ENCODE assay signal across 8 cellular contexts in the genomic region with DNA sequence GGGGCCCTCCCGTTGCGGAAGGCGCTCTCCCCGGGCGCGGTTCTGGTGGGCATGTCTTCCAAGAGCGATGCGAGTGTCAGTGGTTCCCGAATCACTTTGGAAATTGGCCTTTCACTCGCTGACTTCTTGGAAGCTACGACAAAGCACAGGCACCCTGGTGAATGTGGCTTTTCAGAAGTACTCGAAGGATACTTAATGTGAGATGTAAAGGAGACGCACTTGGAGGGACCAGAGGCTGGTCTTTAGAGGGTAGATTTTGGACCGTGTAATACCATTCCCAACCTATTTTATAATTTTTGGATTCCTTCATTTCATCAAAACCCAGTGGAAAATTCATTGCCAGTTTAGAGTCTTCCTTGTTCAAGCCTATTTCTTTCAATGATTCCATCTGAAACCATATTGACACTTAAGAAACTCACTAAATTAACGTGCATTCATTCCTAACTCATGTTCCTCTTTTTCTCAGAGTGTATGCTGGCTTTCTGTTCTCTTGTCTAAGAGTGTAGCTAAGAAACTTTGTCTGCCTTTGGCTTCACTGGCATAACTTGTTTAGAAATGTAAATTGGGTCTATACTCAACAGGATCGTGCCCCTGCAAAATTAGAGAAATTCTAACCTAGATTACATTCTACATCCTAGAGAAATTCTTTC. TPM values are rescaled to one million over a fixed set of nuclear protein-coding genes. Genes with fewer than 3 reads are reported as not detected.
DNase-seq lines count a peak whose midpoint lies in the region; ATAC-seq and TF ChIP-seq lines count a peak whose summit lies in the region.

No MANE protein-coding gene starts in this region.

- H3K27me3 Mint-ChIP-seq in activated CD4-positive, alpha-beta T cell treated with anti-CD3 and anti-CD28 coated beads, Interleukin-2, amount 10 ng/mL, durations not matched to agents 7 days and 5 days = peaks cover 9% of the 10 kb centered on the region

- peak overlapping the region; percentile 98 for H3K4me3 ChIP-seq in PC-9
- peak overlapping the region; percentile 68 for H3K4me3 ChIP-seq in ectodermal cell (ENCODE audit: insufficient read depth, low read depth, low read length)
- H3K4me3 ChIP-seq in mucosa of rectum (ENCODE audit: low read length in 2 of 2) = peak overlapping the region; percentile 70 to 81

- H3K27ac Mint-ChIP-seq in activated CD4-positive, alpha-beta T cell treated with anti-CD3 and anti-CD28 coated beads, Interleukin-2, amount 10 ng/mL, durations not matched to agents 7 days and 5 days = peak overlapping the region; percentile 63

- DNase-seq in activated CD4-positive, alpha-beta T cell treated with anti-CD3 and anti-CD28 coated beads, Interleukin-2, amount 10 ng/mL, durations not matched to agents 7 days and 5 days = no peak
- no peak for DNase-seq in activated CD4-positive, alpha-beta T cell treated with anti-CD3 and anti-CD28 coated beads, Interleukin-2, amount 50 U/mL, for 48 hours
- no peak for DNase-seq in PC-9
- no peak for DNase-seq in NCI-H446 (lab: John Stamatoyannopoulos, UW)

- WGBS in ectodermal cell, 2 experiments = 9 to 11% methylated on average over 15 to 16 of the region's 16 CpGs

- no peaks in the 10 kb centered on the region for H3K9me3 Mint-ChIP-seq in activated CD4-positive, alpha-beta T cell treated with anti-CD3 and anti-CD28 coated beads, Interleukin-2, amount 10 ng/mL, durations not matched to agents 7 days and 5 days

- POLR2A ChIA-PET in activated CD4-positive, alpha-beta T cell treated with anti-CD3 and anti-CD28 coated beads, Interleukin-2, amount 10 ng/mL, durations not matched to agents 7 days and 5 days (lab: Charles Lee) = no interaction called here
- POLR2A ChIA-PET in PC-9 (lab: Charles Lee; ENCODE audit: unreplicated experiment) = interaction anchor here (0.7 kb wide), 1 partner anchor 74 kb away, joined by 3 read pairs; no protein-coding TSS in a partner anchor

- no peaks in the 10 kb centered on the region for H3K79me2 ChIP-seq in PC-9 (ENCODE audit: low read depth)

- no peaks in the 10 kb centered on the region for H3K9me2 ChIP-seq in PC-9 (ENCODE audit: insufficient read depth)

- CTCF ChIA-PET in activated CD4-positive, alpha-beta T cell treated with anti-CD3 and anti-CD28 coated beads, Interleukin-2, amount 10 ng/mL, durations not matched to agents 7 days and 5 days (lab: Charles Lee) = interaction anchor here (0.7 kb wide), 1 partner anchor 1807 kb away, joined by 4 read pairs; no protein-coding TSS in a partner anchor
- CTCF ChIA-PET in PC-9 (lab: Charles Lee) = no interaction called here

- no peaks in the 10 kb centered on the region for H4K20me1 ChIP-seq in PC-9 (ENCODE audit: insufficient read depth)

- no peaks in the 10 kb centered on the region for H3F3A ChIP-seq in PC-9 (ENCODE audit: insufficient read depth, low read depth)

- H3K9me3 ChIP-seq in PC-9 (ENCODE audit: insufficient read depth, low read depth) = no peaks in the 10 kb centered on the region
- no peaks in the 10 kb centered on the region for H3K9me3 ChIP-seq in ectodermal cell (ENCODE audit: control insufficient read depth, low read length)
- no peaks in the 10 kb centered on the region for H3K9me3 ChIP-seq in mucosa of rectum (ENCODE audit: control insufficient read depth in 2 of 2, low read length in 2 of 2)

- H3K9ac ChIP-seq in mucosa of rectum (ENCODE audit: low read depth in 1 of 2, low read length in 2 of 2) = peak overlapping the region; percentile 69 to 76

- peaks cover 17% of the 10 kb centered on the region for H3K4me1 Mint-ChIP-seq in activated CD4-positive, alpha-beta T cell treated with anti-CD3 and anti-CD28 coated beads, Interleukin-2, amount 10 ng/mL, durations not matched to agents 7 days and 5 days

- H3K4me1 ChIP-seq in PC-9 (replicated peaks; ENCODE audit: insufficient read depth) = peaks cover 13% of the 10 kb centered on the region
- H3K4me1 ChIP-seq in ectodermal cell (ENCODE audit: control insufficient read depth, insufficient read depth, low read length) = no peaks in the 10 kb centered on the region
- H3K4me1 ChIP-seq in mucosa of rectum (ENCODE audit: control insufficient read depth in 2 of 2, insufficient read depth in 2 of 2, low read length in 2 of 2) = peaks cover 0 to 3% of the 10 kb centered on the region in 2 donors

- peaks cover 2% of the 10 kb centered on the region for H3K36me3 Mint-ChIP-seq in activated CD4-positive, alpha-beta T cell treated with anti-CD3 and anti-CD28 coated beads, Interleukin-2, amount 10 ng/mL, durations not matched to agents 7 days and 5 days (ENCODE audit: low read depth)

- no peaks in the 10 kb centered on the region for H3K27me3 ChIP-seq in PC-9 (ENCODE audit: insufficient read depth, low read depth)
- H3K27me3 ChIP-seq in ectodermal cell (ENCODE audit: control insufficient read depth, insufficient read depth, low read length, poor library complexity, severe bottlenecking) = no peaks in the 10 kb centered on the region
- no peaks in the 10 kb centered on the region for H3K27me3 ChIP-seq in mucosa of rectum (ENCODE audit: control insufficient read depth in 2 of 2, insufficient read depth in 2 of 2, low read length in 2 of 2)

- H2AFZ ChIP-seq in PC-9 = peak overlapping the region; percentile 99

- TSS peak; percentile 92 for BruUV-seq in PC-9 (replicated peaks; lab: Mats Ljungman, UMichigan)

- intact Hi-C loops in PC-9 (cut with micrococcal nuclease; ENCODE audit: unreplicated experiment) = no loop called here

- peak overlapping the region; percentile 84 for H3K4me3 Mint-ChIP-seq in activated CD4-positive, alpha-beta T cell treated with anti-CD3 and anti-CD28 coated beads, Interleukin-2, amount 10 ng/mL, durations not matched to agents 7 days and 5 days

- H3K36me3 ChIP-seq in PC-9 (ENCODE audit: low read depth) (0 out of 2 replicates have a peak, but pooled peaks cover 7% of the 10 kb centered on the region), ectodermal cell (ENCODE audit: control insufficient read depth, insufficient read depth, low read length) (peaks cover 8% of the 10 kb centered on the region), mucosa of rectum (ENCODE audit: control insufficient read depth in 2 of 2, insufficient read depth in 2 of 2, low read length in 2 of 2) (peaks cover 0 to under 1% of the 10 kb centered on the region in 2 donors)

- ATAC-seq in HG02852 (IDR thresholded peaks at IDR 0.05; ENCODE audit: unreplicated experiment) (peak; percentile 31), HG02610 (IDR thresholded peaks at IDR 0.05; ENCODE audit: unreplicated experiment) (no peak)

- no peak overlapping the region for H3K27ac ChIP-seq in PC-9
- no peak overlapping the region for H3K27ac ChIP-seq in ectodermal cell (ENCODE audit: insufficient read depth, low read depth, low read length, poor library complexity, severe bottlenecking)
- peak overlapping the region; percentile 48 to 81 for H3K27ac ChIP-seq in mucosa of rectum (ENCODE audit: low read depth in 2 of 2, low read length in 2 of 2)

- peak overlapping the region; percentile 80 for H3K4me2 ChIP-seq in PC-9

- no peak for TF ChIP-seq CTCF in PC-9 (conservative IDR thresholded peaks at IDR 0.05)

RNA-seq across cellular contexts. Expression of gene COPG2, which starts 0.6 kb away (rescaled TPM):
- 10 to 100 TPM in 1 of 2 experiments, 1 to 10 TPM in 1; 8.4 to 11.0 TPM for total RNA-seq in activated CD4-positive, alpha-beta T cell treated with anti-CD3 and anti-CD28 coated beads, Interleukin-2, amount 10 ng/mL, durations not matched to agents 7 days and 5 days
- 25.5 and 36.8 TPM in 2 replicates for total RNA-seq in PC-9 (2021)
- 123 TPM for polyA plus RNA-seq in ectodermal cell (2013, experiment 1 of 4)
- polyA plus RNA-seq in ectodermal cell (2013, experiment 2 of 4) = 123 TPM
- 100 TPM for polyA plus RNA-seq in ectodermal cell (2013, experiment 3 of 4)
- 109 TPM for polyA plus RNA-seq in ectodermal cell (2013, experiment 4 of 4)

RNA-seq across cellular contexts. Expression of gene TSGA13, which starts 17.2 kb away (rescaled TPM):
- not detected for total RNA-seq in activated CD4-positive, alpha-beta T cell treated with anti-CD3 and anti-CD28 coated beads, Interleukin-2, amount 10 ng/mL, durations not matched to agents 7 days and 5 days
- not detected in 2 replicates for total RNA-seq in PC-9 (2021)
- not detected for polyA plus RNA-seq in ectodermal cell (2013, experiment 1 of 4)
- polyA plus RNA-seq in ectodermal cell (2013, experiment 2 of 4) = not detected
- polyA plus RNA-seq in ectodermal cell (2013, experiment 3 of 4) = not detected
- polyA plus RNA-seq in ectodermal cell (2013, experiment 4 of 4) = not detected

Comparison
In these comparisons a context has a peak if more than half of its experiments do, and no peak if none do; other contexts are left out.
1. H3K27ac ChIP-seq: peak in mucosa of rectum (2 of 2); none in PC-9 (single experiment) and ectodermal cell (single experiment).
2. Peak in every context shown above with its lines, with median percentiles within 50 percentile points of each other: H3K4me3 ChIP-seq.